In the genomic region with DNA sequence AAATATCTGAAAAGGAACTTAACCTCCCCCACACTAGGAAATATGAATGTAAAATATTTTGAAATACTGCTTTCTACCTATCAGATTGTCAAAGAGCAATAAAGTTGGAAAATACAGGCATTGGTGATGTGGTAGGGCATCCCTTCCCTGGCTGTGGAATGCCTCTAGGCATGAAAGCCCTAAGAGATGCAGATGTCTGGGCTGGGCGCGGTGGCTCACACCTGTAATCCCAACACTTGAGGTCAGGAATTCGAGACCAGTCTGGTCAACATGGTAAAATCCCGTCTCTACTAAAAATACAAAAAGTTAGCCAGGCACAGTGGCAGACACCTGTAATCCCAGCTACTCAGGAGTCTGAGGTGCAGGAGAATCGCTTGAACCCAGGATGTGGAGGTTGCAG, we compare ENCODE assay signal across 26 cellular contexts. TPM values are rescaled to one million over a fixed set of nuclear protein-coding genes. Genes with fewer than 3 reads are reported as not detected.
DNase-seq lines count a peak whose midpoint lies in the region; ATAC-seq and TF ChIP-seq lines count a peak whose summit lies in the region.
"Had no signal": no experiment of that assay in that cellular context is flagged by ENCODE, and none has a peak within 500 bp of the region (broad histone marks: within the 10 kb centered on the region; RNA-seq: fewer than 3 reads in every experiment).

No MANE protein-coding gene starts in this region.

- H3K9me3 ChIP-seq in osteoblast (ENCODE audit: low read depth, low read length) (no peaks in the 10 kb centered on the region), PC-9 (ENCODE audit: insufficient read depth, low read depth) (no peaks in the 10 kb centered on the region)
- H3K9me3 ChIP-seq: BE2C, gastroesophageal sphincter, HAP-1, lower lobe of right lung, SJCRH30 had no signal

- H3K27ac Mint-ChIP-seq in CD14-positive monocyte (peak overlapping the region; percentile 76 to 95 (median 91)), GM23338 (no peak overlapping the region; the same call in 1 of the 2 replicates), natural killer cell (peak overlapping the region; percentile 97 to 100)
- peak overlapping the region; percentile 13 to 92 for H3K27ac Mint-ChIP-seq in effector memory CD8-positive, alpha-beta T cell
- H3K27ac Mint-ChIP-seq: activated CD4-positive, alpha-beta memory T cell treated with anti-CD3 and anti-CD28 coated beads for 36 hours; activated naive CD8-positive, alpha-beta T cell treated with anti-CD3 and anti-CD28 coated beads, Interleukin-2, amount 10 ng/mL, durations not matched to agents 7 days and 5 days; stimulated activated naive CD8-positive, alpha-beta T cell treated with anti-CD3 and anti-CD28 coated beads, Interleukin-15, Interleukin-2, amounts not matched to agents 100 ng/mL and 50 ng/mL, for 24 hours had no signal

- H3K4me3 Mint-ChIP-seq in CD14-positive monocyte (no peak overlapping the region), GM23338 (no peak overlapping the region), natural killer cell (no peak overlapping the region)
- H3K4me3 Mint-ChIP-seq in effector memory CD8-positive, alpha-beta T cell, result no peak overlapping the region
- H3K4me3 Mint-ChIP-seq: activated CD4-positive, alpha-beta memory T cell treated with anti-CD3 and anti-CD28 coated beads for 36 hours; activated naive CD8-positive, alpha-beta T cell treated with anti-CD3 and anti-CD28 coated beads, Interleukin-2, amount 10 ng/mL, durations not matched to agents 7 days and 5 days; stimulated activated naive CD8-positive, alpha-beta T cell treated with anti-CD3 and anti-CD28 coated beads, Interleukin-15, Interleukin-2, amounts not matched to agents 100 ng/mL and 50 ng/mL, for 24 hours had no signal

- intact Hi-C loops in CD14-positive monocyte (cut with micrococcal nuclease), result no loop called here
- intact Hi-C loops in natural killer cell (cut with micrococcal nuclease), result no loop called here
- intact Hi-C loops in PC-9 (cut with micrococcal nuclease; ENCODE audit: unreplicated experiment), result no loop called here

- no peaks in the 10 kb centered on the region for H3K27me3 ChIP-seq in GM23338 (ENCODE audit: insufficient read depth)
- no peaks in the 10 kb centered on the region for H3K27me3 ChIP-seq in osteoblast (ENCODE audit: insufficient read depth, low read length)
- H3K27me3 ChIP-seq in PC-9 (ENCODE audit: insufficient read depth, low read depth), result no peaks in the 10 kb centered on the region
- H3K27me3 ChIP-seq: BE2C, gastroesophageal sphincter, SJCRH30 had no signal

- H3F3A ChIP-seq in GM23338 (replicated peaks; ENCODE audit: low read depth) (no peaks in the 10 kb centered on the region), PC-9 (ENCODE audit: insufficient read depth, low read depth) (peaks cover 12% of the 10 kb centered on the region; the same call in 1 of the 2 replicates)

- no peaks in the 10 kb centered on the region for H3K9me2 ChIP-seq in GM23338 (ENCODE audit: insufficient read depth)
- H3K9me2 ChIP-seq in PC-9 (ENCODE audit: insufficient read depth), result no peaks in the 10 kb centered on the region

- POLR2A ChIA-PET in PC-9 (lab: Charles Lee; ENCODE audit: unreplicated experiment), result interaction anchor here (0.6 kb wide), 1 partner anchor 115 kb away, joined by 3 read pairs; no protein-coding TSS in a partner anchor

- H3K4me1 Mint-ChIP-seq in CD14-positive monocyte (peaks cover 86% of the 10 kb centered on the region), GM23338 (peaks cover 20% of the 10 kb centered on the region), natural killer cell (peaks cover 68 to 76% of the 10 kb centered on the region in 2 donors)
- H3K4me1 Mint-ChIP-seq in effector memory CD8-positive, alpha-beta T cell (ENCODE audit: low read depth in 2 of 2), result peaks cover 20 to 28% of the 10 kb centered on the region in 2 donors

- peaks cover 6% of the 10 kb centered on the region for H3K4me1 ChIP-seq in GM23338 (ENCODE audit: insufficient read depth)
- peaks cover 4% of the 10 kb centered on the region for H3K4me1 ChIP-seq in osteoblast (ENCODE audit: insufficient read depth, low read length)
- peaks cover 5% of the 10 kb centered on the region for H3K4me1 ChIP-seq in PC-9 (replicated peaks; ENCODE audit: insufficient read depth)
- H3K4me1 ChIP-seq: HAP-1 had no signal

- CTCF ChIA-PET in PC-9 (lab: Charles Lee), result interaction anchor here (0.7 kb wide), 1 partner anchor 11 kb away, joined by 3 read pairs; no protein-coding TSS in a partner anchor

- no peak overlapping the region for H3K4me3 ChIP-seq in GM23338
- no peak overlapping the region for H3K4me3 ChIP-seq in osteoblast (ENCODE audit: insufficient read depth, low read length)
- no peak overlapping the region for H3K4me3 ChIP-seq in PC-9
- H3K4me3 ChIP-seq: gastroesophageal sphincter, HAP-1, K562, lower lobe of right lung, SJCRH30 had no signal

- H3K4me2 ChIP-seq in GM23338, result peak overlapping the region; percentile 4; the same call in 1 of the 2 replicates
- no peak overlapping the region for H3K4me2 ChIP-seq in osteoblast (ENCODE audit: insufficient read depth, low read length)
- H3K4me2 ChIP-seq in PC-9, result no peak overlapping the region

- TF ChIP-seq CTCF in CD14-positive monocyte (IDR thresholded peaks at IDR 0.05) (no peak), GM23338 (conservative IDR thresholded peaks at IDR 0.05; ENCODE audit: low read depth in 2 of 2) (no peak), natural killer cell (IDR thresholded peaks at IDR 0.05) (no peak), osteoblast (IDR thresholded peaks at IDR 0.05; ENCODE audit: extremely low read depth, low read depth, low read length) (no peak), PC-9 (conservative IDR thresholded peaks at IDR 0.05) (no peak)

- DNase-seq in CD14-positive monocyte (ENCODE audit: low spot score), result no peak
- DNase-seq in GM23338 (ENCODE audit: low spot score), result peak; percentile 78
- DNase-seq in effector memory CD8-positive, alpha-beta T cell, result no peak
- no peak for DNase-seq in natural killer cell
- DNase-seq in osteoblast (ENCODE audit: insufficient read length, low spot score, missing footprints), result no peak
- DNase-seq in PC-9, result no peak
- DNase-seq in NCI-H1105 treated with DMSO at 0.1 percent for 48 hours (lab: John Stamatoyannopoulos, UW), result no peak
- DNase-seq: activated CD4-positive, alpha-beta memory T cell treated with anti-CD3 and anti-CD28 coated beads for 36 hours; activated CD4-positive, CD25-positive, alpha-beta regulatory T cell treated with anti-CD3 and anti-CD28 coated beads, Interleukin-2, amount 50 U/mL, for 72 hours; activated CD8-positive, alpha-beta memory T cell treated with anti-CD3 and anti-CD28 coated beads, Interleukin-2, amount 50 U/mL, for 48 hours; activated naive CD8-positive, alpha-beta T cell treated with anti-CD3 and anti-CD28 coated beads, Interleukin-2, amount 10 ng/mL, durations not matched to agents 7 days and 5 days; BE2C; caudate nucleus; dermis blood vessel endothelial cell; DMS79 treated with DMSO at 0.1 percent for 48 hours; lower lobe of right lung; NCI-H2029 treated with DMSO at 0.1 percent for 48 hours; NCI-H2227 treated with DMSO at 0.1 percent for 48 hours; NCI-H69; SJCRH30; stimulated activated CD4-positive, alpha-beta T cell treated with anti-CD3 and anti-CD28 coated beads, Interleukin-4, amount 100 ng/mL, for 4 hours had no signal

- H3K27ac ChIP-seq in GM23338 (ENCODE audit: low read depth) (0 out of 2 replicates have a peak overlapping the region, but pooled peaks have one; percentile 33), osteoblast (ENCODE audit: low read depth, low read length) (no peak overlapping the region), PC-9 (no peak overlapping the region)
- H3K27ac ChIP-seq: gastroesophageal sphincter, lower lobe of right lung, SJCRH30 had no signal

- H3K36me3 Mint-ChIP-seq in CD14-positive monocyte (peaks cover 81 to 96% of the 10 kb centered on the region in 2 donors), GM23338 (ENCODE audit: low read depth) (peaks cover 26% of the 10 kb centered on the region), natural killer cell (peaks cover 22% of the 10 kb centered on the region)
- H3K36me3 Mint-ChIP-seq in effector memory CD8-positive, alpha-beta T cell (ENCODE audit: insufficient read depth), result peaks cover 17% of the 10 kb centered on the region

- H3K27me3 Mint-ChIP-seq in CD14-positive monocyte (ENCODE audit: low read depth in 3 of 3) (no peaks in the 10 kb centered on the region), GM23338 (ENCODE audit: insufficient read depth, low read depth, poor library complexity) (peaks cover 9% of the 10 kb centered on the region), natural killer cell (ENCODE audit: low read depth in 2 of 2) (no peaks in the 10 kb centered on the region)
- no peaks in the 10 kb centered on the region for H3K27me3 Mint-ChIP-seq in effector memory CD8-positive, alpha-beta T cell
- H3K27me3 Mint-ChIP-seq: activated CD4-positive, alpha-beta memory T cell treated with anti-CD3 and anti-CD28 coated beads for 36 hours; activated naive CD8-positive, alpha-beta T cell treated with anti-CD3 and anti-CD28 coated beads, Interleukin-2, amount 10 ng/mL, durations not matched to agents 7 days and 5 days; stimulated activated naive CD8-positive, alpha-beta T cell treated with anti-CD3 and anti-CD28 coated beads, Interleukin-15, Interleukin-2, amounts not matched to agents 100 ng/mL and 50 ng/mL, for 24 hours had no signal

- H4K20me1 ChIP-seq in GM23338 (replicated peaks; ENCODE audit: insufficient read depth) (peaks cover 7% of the 10 kb centered on the region; the same call in 1 of the 2 replicates), osteoblast (ENCODE audit: insufficient read depth, low read length) (no peaks in the 10 kb centered on the region), PC-9 (ENCODE audit: insufficient read depth) (no peaks in the 10 kb centered on the region)

- H2AFZ ChIP-seq in GM23338 (no peak overlapping the region), osteoblast (ENCODE audit: low read length) (no peak overlapping the region), PC-9 (no peak overlapping the region)

- ATAC-seq in GM23338, result peak; percentile 86
- ATAC-seq in effector memory CD8-positive, alpha-beta T cell (replicated peaks), result no peak
- ATAC-seq in natural killer cell, result no peak
- no peak for ATAC-seq in HG02571 (IDR thresholded peaks at IDR 0.05; ENCODE audit: unreplicated experiment)
- ATAC-seq: gastroesophageal sphincter, K562, lower lobe of right lung had no signal

- no TSS peak for BruUV-seq in PC-9 (replicated peaks; lab: Mats Ljungman, UMichigan)

- H3K36me3 ChIP-seq in GM23338 (ENCODE audit: insufficient read depth) (no peaks in the 10 kb centered on the region), osteoblast (ENCODE audit: insufficient read depth, low read length) (no peaks in the 10 kb centered on the region), PC-9 (ENCODE audit: low read depth) (0 out of 2 replicates have a peak, but pooled peaks cover 7% of the 10 kb centered on the region)
- H3K36me3 ChIP-seq: BE2C, HAP-1, SJCRH30 had no signal

- H3K9me3 Mint-ChIP-seq in CD14-positive monocyte (peaks cover 0 to 12% (median 6%) of the 10 kb centered on the region in 7 donors), GM23338 (no peaks in the 10 kb centered on the region; the same call in 2 of the 3 replicates), natural killer cell (no peaks in the 10 kb centered on the region)
- no peaks in the 10 kb centered on the region for H3K9me3 Mint-ChIP-seq in effector memory CD8-positive, alpha-beta T cell
- H3K9me3 Mint-ChIP-seq: activated naive CD8-positive, alpha-beta T cell treated with anti-CD3 and anti-CD28 coated beads, Interleukin-2, amount 10 ng/mL, durations not matched to agents 7 days and 5 days; stimulated activated naive CD8-positive, alpha-beta T cell treated with anti-CD3 and anti-CD28 coated beads, Interleukin-15, Interleukin-2, amounts not matched to agents 100 ng/mL and 50 ng/mL, for 24 hours had no signal

- H3K79me2 ChIP-seq in GM23338 (replicated peaks; ENCODE audit: insufficient read depth) (peaks cover 53% of the 10 kb centered on the region), osteoblast (ENCODE audit: insufficient read depth, low read length) (peaks cover 46% of the 10 kb centered on the region), PC-9 (ENCODE audit: low read depth) (peaks cover 25% of the 10 kb centered on the region; the same call in 1 of the 2 replicates)

RNA-seq across cellular contexts. Expression of a gene that starts 22.0 kb away (rescaled TPM):
- polyA plus RNA-seq in CD14-positive monocyte (10 to 100 TPM; 48.7 to 79.0 TPM), GM23338 (2016; fragmentation: Nextera tagmentation; extraction: Ambion mirVana) (21.4 and 24.5 TPM in 2 replicates)
- total RNA-seq in GM23338 (2014; rRNA removed; shearing (Covaris generic)), result 110 and 116 TPM in 2 replicates
- total RNA-seq in natural killer cell (100 to 1,000 TPM; 293 to 327 (median 296) TPM), osteoblast (91.6 and 95.2 TPM in 2 replicates), PC-9 (2021) (151 and 184 TPM in 2 replicates)

RNA-seq across cellular contexts. Expression of a gene that starts 56.0 kb away (rescaled TPM):
- polyA plus RNA-seq in CD14-positive monocyte (under 1 TPM; 0.18 to 0.53 TPM), GM23338 (2016; fragmentation: Nextera tagmentation; extraction: Ambion mirVana) (4.1 and 4.3 TPM in 2 replicates)
- total RNA-seq in GM23338 (2014; rRNA removed; shearing (Covaris generic)), result 8.2 and 16.2 TPM in 2 replicates
- total RNA-seq in natural killer cell (10 to 100 TPM in 1 of 3 donors, 1 to 10 TPM in 2; 8.7 to 11.9 (median 9.0) TPM), osteoblast (0.36 and 0.59 TPM in 2 replicates), PC-9 (2021) (9.6 and 12.0 TPM in 2 replicates)
